In genomic region chr15:88605507-88606436, GRCh38 we compare ENCODE assay signal across 9 cellular contexts. TPM values are rescaled to one million over a fixed set of nuclear protein-coding genes. Genes with fewer than 3 reads are reported as not detected.
DNase-seq lines count a peak whose midpoint lies in the region; ATAC-seq and TF ChIP-seq lines count a peak whose summit lies in the region.
"Had no signal": no experiment of that assay in that cellular context is flagged by ENCODE, and none has a peak within 500 bp of the region (broad histone marks: within the 10 kb centered on the region; RNA-seq: fewer than 3 reads in every experiment).

No MANE protein-coding gene starts in this region.

- peaks cover 63% of the 10 kb centered on the region for H3K27me3 ChIP-seq in RWPE2 (ENCODE audit: insufficient read depth, poor library complexity, severe bottlenecking)

- no peak for TF ChIP-seq CTCF in GM13977 (IDR thresholded peaks at IDR 0.05; ENCODE audit: extremely low read depth, insufficient read depth, missing control alignments)
- TF ChIP-seq CTCF in RWPE2 (IDR thresholded peaks at IDR 0.05; ENCODE audit: poor library complexity, severe bottlenecking): no peak
- no peak for TF ChIP-seq CTCF in mucosa of descending colon (IDR thresholded peaks at IDR 0.05)

- in situ Hi-C loops in GM13977 (cut with MboI; ENCODE audit: low pct_unique_long_range_greater_than_20kb, low sequenced_read_pairs, unreplicated experiment): no loop called here

- H3K27ac ChIP-seq in RWPE2 (ENCODE audit: poor library complexity, severe bottlenecking): no peak overlapping the region
- H3K27ac ChIP-seq: HL-60 had no signal

- DNase-seq in GM13977 (ENCODE audit: low spot score) (peak; percentile 57), RWPE2 (ENCODE audit: low spot score) (no peak), dermis blood vessel endothelial cell (peak; percentile 58), mucosa of descending colon (peak in 1 of 3 donors; percentile 57), kidney glomerular epithelial cell (lab: John Stamatoyannopoulos, UW) (no peak)
- no peak for DNase-seq in stimulated activated effector memory CD8-positive, alpha-beta T cell treated with anti-CD3 and anti-CD28 coated beads, Interleukin-12 subunit alpha, Interleukin-12 subunit beta, amount 100 ng/mL, for 72 hours (ENCODE audit: low spot score in 2 of 2)

- H3K4me1 Mint-ChIP-seq in stimulated activated effector memory CD8-positive, alpha-beta T cell treated with anti-CD3 and anti-CD28 coated beads, Interleukin-12 subunit alpha, Interleukin-12 subunit beta, amount 100 ng/mL, for 72 hours: peaks cover 18% of the 10 kb centered on the region

- H3K4me1 ChIP-seq in RWPE2 (ENCODE audit: insufficient read depth, poor library complexity, severe bottlenecking): no peaks in the 10 kb centered on the region
- H3K4me1 ChIP-seq in mucosa of descending colon (ENCODE audit: low read depth): peaks cover 5% of the 10 kb centered on the region

- intact Hi-C loops in mucosa of descending colon (cut with DNase I, micrococcal nuclease): no loop called here

- no peak overlapping the region for H3K27ac Mint-ChIP-seq in stimulated activated effector memory CD8-positive, alpha-beta T cell treated with anti-CD3 and anti-CD28 coated beads, Interleukin-12 subunit alpha, Interleukin-12 subunit beta, amount 100 ng/mL, for 72 hours

- H3K9me3 ChIP-seq in RWPE2 (ENCODE audit: severe bottlenecking) (no peaks in the 10 kb centered on the region), mucosa of descending colon (no peaks in the 10 kb centered on the region)

- ATAC-seq in RWPE2 (ENCODE audit: low read depth): peak; percentile 53
- ATAC-seq in mucosa of descending colon: peak; percentile 36
- no peak for ATAC-seq in stimulated activated effector memory CD8-positive, alpha-beta T cell treated with anti-CD3 and anti-CD28 coated beads, Interleukin-12 subunit alpha, Interleukin-12 subunit beta, amount 100 ng/mL, for 72 hours
- no peak for ATAC-seq in HG02885 (IDR thresholded peaks at IDR 0.05; ENCODE audit: poor library complexity, unreplicated experiment)
- ATAC-seq in GM19395 (IDR thresholded peaks at IDR 0.05; ENCODE audit: unreplicated experiment): no peak

- no peak overlapping the region for H3K4me3 Mint-ChIP-seq in stimulated activated effector memory CD8-positive, alpha-beta T cell treated with anti-CD3 and anti-CD28 coated beads, Interleukin-12 subunit alpha, Interleukin-12 subunit beta, amount 100 ng/mL, for 72 hours

- H3K4me3 ChIP-seq in RWPE2 (ENCODE audit: severe bottlenecking) (no peak overlapping the region), mucosa of descending colon (no peak overlapping the region)

- no peaks in the 10 kb centered on the region for H3K36me3 Mint-ChIP-seq in stimulated activated effector memory CD8-positive, alpha-beta T cell treated with anti-CD3 and anti-CD28 coated beads, Interleukin-12 subunit alpha, Interleukin-12 subunit beta, amount 100 ng/mL, for 72 hours

- H3K9me3 Mint-ChIP-seq in stimulated activated effector memory CD8-positive, alpha-beta T cell treated with anti-CD3 and anti-CD28 coated beads, Interleukin-12 subunit alpha, Interleukin-12 subunit beta, amount 100 ng/mL, for 72 hours: no peaks in the 10 kb centered on the region

- H3K36me3 ChIP-seq in RWPE2 (ENCODE audit: low read depth): no peaks in the 10 kb centered on the region
- H3K36me3 ChIP-seq in mucosa of descending colon (ENCODE audit: low read depth): no peaks in the 10 kb centered on the region

RNA-seq across cellular contexts. Expression of gene AEN, which starts 15.4 kb away (rescaled TPM):
- 58.9 and 73.0 TPM in 2 replicates for total RNA-seq in dermis blood vessel endothelial cell
- 10 to 100 TPM in 2 of 3 donors, 1 to 10 TPM in 1; 8.9 to 22.6 (median 13.3) TPM for total RNA-seq in mucosa of descending colon

RNA-seq across cellular contexts. Expression of gene ISG20, which starts 33.0 kb away (rescaled TPM):
- 22.2 and 49.4 TPM in 2 replicates for total RNA-seq in dermis blood vessel endothelial cell
- total RNA-seq in mucosa of descending colon: 10 to 100 TPM; 32.2 to 69.0 (median 55.4) TPM

RNA-seq across cellular contexts. Expression of gene DET1, which starts 59.3 kb away (rescaled TPM):
- total RNA-seq in dermis blood vessel endothelial cell: 3.2 and 3.8 TPM in 2 replicates
- 1 to 10 TPM; 3.9 to 8.4 (median 7.3) TPM for total RNA-seq in mucosa of descending colon

Comparison
In these comparisons a context has a peak if more than half of its experiments do, and no peak if none do; other contexts are left out.
1. DNase-seq: peak in GM13977 (single experiment) and dermis blood vessel endothelial cell (single experiment); none in RWPE2 (single experiment), stimulated activated effector memory CD8-positive, alpha-beta T cell treated with anti-CD3 and anti-CD28 coated beads, Interleukin-12 subunit alpha, Interleukin-12 subunit beta, amount 100 ng/mL, for 72 hours (0 of 2) and kidney glomerular epithelial cell (single experiment).
2. ATAC-seq: peak in RWPE2 (single experiment) and mucosa of descending colon (single experiment); none in stimulated activated effector memory CD8-positive, alpha-beta T cell treated with anti-CD3 and anti-CD28 coated beads, Interleukin-12 subunit alpha, Interleukin-12 subunit beta, amount 100 ng/mL, for 72 hours (single experiment), HG02885 (single experiment) and GM19395 (single experiment).